9 cellular contexts compared by ENCODE assay signal in the genomic region with DNA sequence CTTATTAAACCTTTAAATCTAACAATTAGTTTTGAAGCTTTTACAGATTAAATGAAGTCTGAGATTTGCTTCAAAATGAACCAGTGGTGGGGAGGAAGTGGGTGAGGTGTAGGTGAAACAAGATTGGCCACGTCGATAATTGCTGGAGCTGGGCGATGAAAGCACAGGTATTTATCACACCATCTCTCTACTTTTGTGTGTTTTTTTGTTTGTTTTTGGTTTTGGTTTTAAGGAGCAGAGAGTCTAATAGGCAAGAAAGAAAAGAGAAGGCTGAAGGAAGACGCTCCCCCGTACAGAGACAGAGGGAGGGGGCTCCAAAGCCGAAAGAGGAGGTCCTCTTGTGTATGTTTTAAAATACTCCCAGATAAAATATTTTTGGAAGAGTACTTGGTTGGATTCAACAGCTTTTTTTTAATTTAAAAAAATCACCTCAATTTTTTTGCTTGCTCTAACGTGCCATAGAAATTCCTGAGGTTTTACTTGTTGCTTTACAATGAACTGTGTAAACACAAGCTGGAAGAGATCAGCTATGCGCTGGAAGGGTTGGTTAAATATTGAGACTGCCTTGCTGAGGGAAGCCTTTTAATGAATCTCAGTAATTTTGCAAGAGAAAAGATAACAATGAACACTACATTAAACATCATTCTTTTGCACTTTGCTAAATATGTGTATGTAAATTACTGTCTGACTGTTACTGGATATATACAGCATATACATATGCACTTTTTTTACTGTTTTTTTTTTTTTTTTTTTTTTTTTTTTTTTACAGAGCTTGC. TPM values are rescaled to one million over a fixed set of nuclear protein-coding genes. Genes with fewer than 3 reads are reported as not detected.
DNase-seq lines count a peak whose midpoint lies in the region; ATAC-seq, FAIRE-seq and TF ChIP-seq lines count a peak whose summit lies in the region.
"Had no signal": no experiment of that assay in that cellular context is flagged by ENCODE, and none has a peak within 500 bp of the region (broad histone marks: within the 10 kb centered on the region; RNA-seq: fewer than 3 reads in every experiment).

No MANE protein-coding gene starts in this region.

- H3K27ac ChIP-seq in pancreas, result peak overlapping the region in 3 of 4 donors; percentile 3 to 75 (median 68)
- H3K27ac ChIP-seq in OCI-LY7 (ENCODE audit: low read depth, low read length, poor library complexity, severe bottlenecking), result no peak overlapping the region
- H3K27ac ChIP-seq in neural progenitor cell, result no peak overlapping the region
- H3K27ac ChIP-seq in WERI-Rb-1, result no peak overlapping the region

- H3K4me1 ChIP-seq in pancreas (peaks cover 16 to 41% (median 36%) of the 10 kb centered on the region in 3 donors), OCI-LY7 (ENCODE audit: insufficient read depth, low read length, poor library complexity, severe bottlenecking) (no peaks in the 10 kb centered on the region), neural progenitor cell (no peaks in the 10 kb centered on the region)

- no peaks in the 10 kb centered on the region for H3K36me3 ChIP-seq in pancreas
- H3K36me3 ChIP-seq in OCI-LY7 (ENCODE audit: insufficient read depth, low read length), result no peaks in the 10 kb centered on the region
- H3K36me3 ChIP-seq in neural progenitor cell, result no peaks in the 10 kb centered on the region
- no peaks in the 10 kb centered on the region for H3K36me3 ChIP-seq in WERI-Rb-1

- FAIRE-seq in pancreas (lab: Jason Lieb, UNC), result no peak

- TF ChIP-seq CTCF in pancreas (IDR thresholded peaks at IDR 0.05) (no peak), OCI-LY7 (conservative IDR thresholded peaks at IDR 0.05; ENCODE audit: low read length) (no peak), neural progenitor cell (IDR thresholded peaks at IDR 0.05) (no peak), WERI-Rb-1 (IDR thresholded peaks at IDR 0.05; ENCODE audit: low read depth, low read length) (no peak)

- H4K20me1 ChIP-seq in OCI-LY7 (ENCODE audit: insufficient read depth, low read length) (0 out of 2 replicates have a peak, but pooled peaks cover 3% of the 10 kb centered on the region), neural progenitor cell (ENCODE audit: low read depth) (no peaks in the 10 kb centered on the region)

- no peaks in the 10 kb centered on the region for H3K36me3 Mint-ChIP-seq in neural progenitor cell

- intact Hi-C loops in pancreas (cut with DNase I) (no loop called here), OCI-LY7 (cut with micrococcal nuclease; ENCODE audit: unreplicated experiment) (no loop called here)

- H3K27me3 ChIP-seq in pancreas (no peaks in the 10 kb centered on the region), neural progenitor cell (no peaks in the 10 kb centered on the region), WERI-Rb-1 (ENCODE audit: insufficient read depth, low read depth, severe bottlenecking) (no peaks in the 10 kb centered on the region)

- DNase-seq in NCI-H1694 (lab: John Stamatoyannopoulos, UW) (peak; percentile 11), NCI-H1694 treated with DMSO at 0.1 percent for 48 hours (lab: John Stamatoyannopoulos, UW) (no peak), NCI-H69 (lab: John Stamatoyannopoulos, UW) (peak; percentile 79), T47D (ENCODE audit: low read depth in 1 of 2, low spot score in 1 of 2) (peak; percentile 31 to 94), pancreas (no peak), OCI-LY7 (ENCODE audit: low spot score) (no peak), neural progenitor cell (ENCODE audit: low spot score) (no peak), WERI-Rb-1 (no peak)
- DNase-seq: ACHN had no signal

- no peak overlapping the region for H2AFZ ChIP-seq in OCI-LY7 (ENCODE audit: low read length)
- no peak overlapping the region for H2AFZ ChIP-seq in neural progenitor cell (replicated peaks)

- BruUV-seq in OCI-LY7 (replicated peaks; lab: Mats Ljungman, UMichigan), result no TSS peak

- no peak overlapping the region for H3K4me3 ChIP-seq in pancreas
- no peak overlapping the region for H3K4me3 ChIP-seq in OCI-LY7 (ENCODE audit: low read depth, low read length, poor library complexity, severe bottlenecking)
- H3K4me3 ChIP-seq in neural progenitor cell, result no peak overlapping the region
- no peak overlapping the region for H3K4me3 ChIP-seq in WERI-Rb-1 (ENCODE audit: low read depth, low read length)

- H3K9me2 ChIP-seq in OCI-LY7 (ENCODE audit: insufficient read depth, low read length), result no peaks in the 10 kb centered on the region

- no peak overlapping the region for H3K4me2 ChIP-seq in OCI-LY7 (ENCODE audit: low read length)
- H3K4me2 ChIP-seq in neural progenitor cell, result no peak overlapping the region

- no peak overlapping the region for H3K9ac ChIP-seq in neural progenitor cell

- peaks cover 3% of the 10 kb centered on the region for H3K27me3 Mint-ChIP-seq in neural progenitor cell (ENCODE audit: insufficient read depth, low read depth)

- WGBS in pancreas, 2 donors, result 49 to 57% methylated on average over 8 of the region's 8 CpGs

- no peak overlapping the region for H3K27ac Mint-ChIP-seq in neural progenitor cell

- POLR2A ChIA-PET in OCI-LY7 (lab: Charles Lee), result interaction anchor here (0.5 kb wide), 1 partner anchor 412 kb away, joined by 6 read pairs; no protein-coding TSS in a partner anchor

- peak in 2 of 4 donors; percentile 50 to 67 for ATAC-seq in pancreas

- H3K79me2 ChIP-seq in OCI-LY7 (ENCODE audit: insufficient read depth, low read depth, low read length) (no peaks in the 10 kb centered on the region), neural progenitor cell (ENCODE audit: low read depth) (no peaks in the 10 kb centered on the region)

- CTCF ChIA-PET in OCI-LY7 (lab: Charles Lee; ENCODE audit: unreplicated experiment), result no interaction called here

- H3K4me3 Mint-ChIP-seq in neural progenitor cell, result no peak overlapping the region

- H3K9me3 Mint-ChIP-seq in neural progenitor cell, result no peaks in the 10 kb centered on the region

- in situ Hi-C loops in T47D (cut with HindIII; ENCODE audit: low pct_unique_long_range_greater_than_20kb, low sequenced_read_pairs), result no loop called here

- H3K4me1 Mint-ChIP-seq in neural progenitor cell, result no peaks in the 10 kb centered on the region

- H3K9me3 ChIP-seq in pancreas (no peaks in the 10 kb centered on the region), OCI-LY7 (ENCODE audit: low read length) (no peaks in the 10 kb centered on the region), neural progenitor cell (ENCODE audit: low read depth) (no peaks in the 10 kb centered on the region), WERI-Rb-1 (ENCODE audit: severe bottlenecking) (no peaks in the 10 kb centered on the region)

- H3F3A ChIP-seq in neural progenitor cell (ENCODE audit: low read depth), result no peaks in the 10 kb centered on the region

RNA-seq across cellular contexts. Expression of a gene that starts 6.7 kb away (rescaled TPM):
- 10 to 100 TPM; 18.5 to 55.1 (median 27.2) TPM for total RNA-seq in pancreas
- 10 to 100 TPM; 18.8 to 30.7 TPM for polyA plus RNA-seq in pancreas
- not detected in 2 replicates for total RNA-seq in OCI-LY7 (2014; rRNA removed; shearing (Covaris generic))
- not detected in 2 replicates for total RNA-seq in OCI-LY7 (2022)
- total RNA-seq in neural progenitor cell (ENCODE audit: low replicate concordance), result 17.4 and 28.1 TPM in 2 replicates

Comparison
In these comparisons a context has a peak if more than half of its experiments do, and no peak if none do; other contexts are left out.
1. DNase-seq: peak in NCI-H1694 (single experiment), NCI-H69 (single experiment) and T47D (2 of 2); none in NCI-H1694 treated with DMSO at 0.1 percent for 48 hours (single experiment), pancreas (0 of 6), OCI-LY7 (single experiment), neural progenitor cell (single experiment) and WERI-Rb-1 (single experiment).
2. H3K27ac ChIP-seq: peak in pancreas (3 of 4); none in OCI-LY7 (single experiment), neural progenitor cell (single experiment) and WERI-Rb-1 (single experiment).
3. RNA of a gene that starts 6.7 kb away (total RNA-seq): 17.4 to 28.1 TPM in neural progenitor cell and 18.5 to 55.1 TPM in pancreas; not detected in OCI-LY7; every median in the first group is over 10 times any median in the second.